In genomic region chr1:43351421-43352350, GRCh38 we compare ENCODE assay signal across 27 cellular contexts. TPM values are rescaled to one million over a fixed set of nuclear protein-coding genes. Genes with fewer than 3 reads are reported as not detected.
DNase-seq lines count a peak whose midpoint lies in the region; ATAC-seq and TF ChIP-seq lines count a peak whose summit lies in the region.
"Had no signal": no experiment of that assay in that cellular context is flagged by ENCODE, and none has a peak within 500 bp of the region (broad histone marks: within the 10 kb centered on the region; RNA-seq: fewer than 3 reads in every experiment).

No MANE protein-coding gene starts in this region.

- H2AFZ ChIP-seq in IMR-90 (replicated peaks; ENCODE audit: low read length, poor library complexity) (peak overlapping the region; percentile 19), trophoblast cell (ENCODE audit: insufficient read depth, low read length, poor library complexity) (no peak overlapping the region)
- H2AFZ ChIP-seq: GM23338, hepatocyte had no signal

- H3K4me1 Mint-ChIP-seq in CD4-positive, alpha-beta T cell (ENCODE audit: low read depth) = peaks cover 22% of the 10 kb centered on the region

- no peak for ATAC-seq in CD4-positive, alpha-beta T cell (ENCODE audit: poor library complexity)
- ATAC-seq in IMR-90 (ENCODE audit: low read depth) (no peak), HG03378 (IDR thresholded peaks at IDR 0.05; ENCODE audit: unreplicated experiment) (no peak)
- ATAC-seq: foreskin keratinocyte, GM23338 had no signal

- intact Hi-C loops in CD4-positive, alpha-beta T cell (cut with DNase I, micrococcal nuclease) = loop anchor here in 1 of 2 experiments (10.0 kb wide), 3 partner anchors 507 to 623 kb away; partner anchors contain the start of genes ATP6V0B, B4GALT2, C1orf50 and DPH2
- intact Hi-C loops in IMR-90 (cut with micrococcal nuclease) = no loop called here
- intact Hi-C loops in dorsolateral prefrontal cortex (cut with DNase I) = no loop called here

- no peak overlapping the region for H3K23ac ChIP-seq in IMR-90 (ENCODE audit: low read depth, low read length)
- no peak overlapping the region for H3K23ac ChIP-seq in trophoblast cell (ENCODE audit: low read length)

- no peaks in the 10 kb centered on the region for H3K27me3 ChIP-seq in CD4-positive, alpha-beta T cell (ENCODE audit: control insufficient read depth, insufficient read depth, low read length)
- H3K27me3 ChIP-seq in IMR-90 (ENCODE audit: control insufficient read depth, insufficient read depth, low read length) (0 out of 2 replicates have a peak, but pooled peaks cover 7% of the 10 kb centered on the region), dorsolateral prefrontal cortex (no peaks in the 10 kb centered on the region), trophoblast cell (ENCODE audit: insufficient read depth, low read length) (no peaks in the 10 kb centered on the region)
- H3K27me3 ChIP-seq: BLaER1 treated with 17β-estradiol and CSF1 and Interleukin-3, amounts not matched to agents 10 nM and 100 nM; colonic mucosa; foreskin keratinocyte; hepatocyte; transverse colon had no signal

- H3K4me2 ChIP-seq in IMR-90 (ENCODE audit: low read depth, low read length) (no peak overlapping the region), trophoblast cell (ENCODE audit: low read length) (no peak overlapping the region)
- H3K4me2 ChIP-seq: GM23338, hepatocyte had no signal

- H2BK120ac ChIP-seq in IMR-90 (ENCODE audit: low read depth, low read length) (peak overlapping the region; percentile 26; the same call in 1 of the 2 replicates), trophoblast cell (ENCODE audit: insufficient read depth, low read length, poor library complexity) (no peak overlapping the region)

- H2AK9ac ChIP-seq in IMR-90 (replicated peaks; ENCODE audit: low read depth, low read length, poor library complexity) = peak overlapping the region; percentile 15

- no peak for TF ChIP-seq POLR2A in IMR-90 (IDR thresholded peaks at IDR 0.05; ENCODE audit: low read depth, low read length)

- H2BK20ac ChIP-seq in IMR-90 (ENCODE audit: low read depth, low read length) = peak overlapping the region; percentile 39; the same call in 1 of the 2 replicates

- CTCF ChIA-PET in CD4-positive, alpha-beta T cell (lab: Charles Lee) = no interaction called here
- CTCF ChIA-PET in IMR-90 (lab: Yijun Ruan, JAX) = no interaction called here

- no peak overlapping the region for H3K14ac ChIP-seq in IMR-90 (replicated peaks; ENCODE audit: low read depth, low read length)
- H3K14ac ChIP-seq in trophoblast cell (ENCODE audit: low read length) = no peak overlapping the region

- no peaks in the 10 kb centered on the region for H3K36me3 Mint-ChIP-seq in CD4-positive, alpha-beta T cell (ENCODE audit: low read depth)

- in situ Hi-C loops in IMR-90 (cut with MboI; ENCODE audit: low sequenced_read_pairs) = loop anchor here (10.0 kb wide), 1 partner anchor 117 kb away; no protein-coding TSS in a partner anchor

- H4K12ac ChIP-seq in trophoblast cell (ENCODE audit: low read depth, low read length) = no peak overlapping the region

- dilution Hi-C loops in IMR-90 (cut with HindIII; ENCODE audit: low sequenced_read_pairs, unreplicated experiment) = no loop called here

- H3K9me1 ChIP-seq in IMR-90 (ENCODE audit: insufficient read depth, low read length) = peaks cover 13% of the 10 kb centered on the region

- DNase-seq in CD4-positive, alpha-beta T cell = no peak
- DNase-seq in IMR-90 (no peak), dorsolateral prefrontal cortex (no peak), trophoblast cell (no peak), NCI-H510A (lab: John Stamatoyannopoulos, UW) (no peak)
- no peak for DNase-seq in central memory CD4-positive, alpha-beta T cell
- DNase-seq: activated CD4-positive, alpha-beta T cell treated with anti-CD3 and anti-CD28 coated beads, Interleukin-2, amount 10 ng/mL, durations not matched to agents 7 days and 5 days; activated naive CD4-positive, alpha-beta T cell treated with anti-CD3 and anti-CD28 coated beads for 36 hours; amniotic stem cell; colonic mucosa; DMS 273 treated with DMSO at 0.1 percent for 48 hours; foreskin keratinocyte; Kasumi-1; NCI-H1436; NCI-H446 treated with DMSO at 0.1 percent for 48 hours; nucleus accumbens; OCI-M1; Right ventricle myocardium superior; transverse colon had no signal

- H3K79me1 ChIP-seq in IMR-90 (ENCODE audit: low read depth in 1 of 2, low read length in 2 of 2) (no peaks in the 10 kb centered on the region), trophoblast cell (ENCODE audit: low read length) (peaks cover 9% of the 10 kb centered on the region)

- no peak overlapping the region for H3K27ac ChIP-seq in CD4-positive, alpha-beta T cell (ENCODE audit: low read depth, low read length)
- H3K27ac ChIP-seq in IMR-90 (ENCODE audit: insufficient read depth, low read length) = no peak overlapping the region
- H3K27ac ChIP-seq in dorsolateral prefrontal cortex = peak overlapping the region in 42 of 59 donors; percentile 6 to 94 (median 51)
- no peak overlapping the region for H3K27ac ChIP-seq in trophoblast cell (ENCODE audit: low read depth, low read length)
- H3K27ac ChIP-seq: BLaER1 treated with 17β-estradiol and CSF1 and Interleukin-3, amounts not matched to agents 10 nM and 100 nM; colonic mucosa; foreskin keratinocyte; hepatocyte; WERI-Rb-1 had no signal

- peak overlapping the region; percentile 61 for H3K27ac Mint-ChIP-seq in CD4-positive, alpha-beta T cell
- H3K27ac Mint-ChIP-seq: GM23338; T-helper 2 cell treated with Interferon-gamma antibody and Interleukin-4, amounts not matched to agents 5 μg/mL and 100 μg/mL, for 36 hours had no signal

- TF ChIP-seq RAD21 in IMR-90 (IDR thresholded peaks at IDR 0.05; ENCODE audit: low read length) = no peak

- no peak overlapping the region for H3K56ac ChIP-seq in IMR-90 (ENCODE audit: extremely low read depth, insufficient read depth, low read length)

- H3K27me3 Mint-ChIP-seq in CD4-positive, alpha-beta T cell = no peaks in the 10 kb centered on the region
- H3K27me3 Mint-ChIP-seq: activated CD4-positive, alpha-beta T cell treated with anti-CD3 and anti-CD28 coated beads, Interleukin-2, amount 10 ng/mL, durations not matched to agents 7 days and 5 days had no signal

- H2BK12ac ChIP-seq in trophoblast cell (ENCODE audit: low read length) = peak overlapping the region; percentile 8

- no peaks in the 10 kb centered on the region for H3K9me3 Mint-ChIP-seq in CD4-positive, alpha-beta T cell
- H3K9me3 Mint-ChIP-seq: activated CD4-positive, alpha-beta T cell treated with anti-CD3 and anti-CD28 coated beads, Interleukin-2, amount 10 ng/mL, durations not matched to agents 7 days and 5 days; activated naive CD4-positive, alpha-beta T cell treated with anti-CD3 and anti-CD28 coated beads for 36 hours; GM23338; T-helper 2 cell treated with Interferon-gamma antibody and Interleukin-4, amounts not matched to agents 5 μg/mL and 100 μg/mL, for 36 hours had no signal

- 84% methylated on average over 2 of the region's 10 CpGs; no CpG with 5 or more reads in 1 of the 2 experiments for WGBS in IMR-90 (ENCODE audit: extremely low coverage in 2 of 2, insufficient read length in 1 of 2), 2 experiments
- no CpG with 5 or more reads among the region's 10 CpGs for WGBS in trophoblast cell (ENCODE audit: extremely low coverage, insufficient coverage, insufficient read length)

- no peaks in the 10 kb centered on the region for H3K9me3 ChIP-seq in CD4-positive, alpha-beta T cell (ENCODE audit: control insufficient read depth, low read length)
- no peaks in the 10 kb centered on the region for H3K9me3 ChIP-seq in IMR-90 (ENCODE audit: control insufficient read depth, insufficient read depth, low read length)
- no peaks in the 10 kb centered on the region for H3K9me3 ChIP-seq in trophoblast cell (ENCODE audit: insufficient read depth, low read depth, low read length)
- H3K9me3 ChIP-seq: BLaER1 treated with 17β-estradiol and CSF1 and Interleukin-3, amounts not matched to agents 10 nM and 100 nM; colonic mucosa; transverse colon had no signal

- POLR2A ChIA-PET in CD4-positive, alpha-beta T cell (lab: Charles Lee) = no interaction called here
- POLR2A ChIA-PET in IMR-90 (lab: Charles Lee; ENCODE audit: unreplicated experiment) = no interaction called here

- peak overlapping the region; percentile 72; the same call in 2 of the 3 replicates for H2BK15ac ChIP-seq in IMR-90 (ENCODE audit: low read depth, low read length)

- H3K4me1 ChIP-seq in IMR-90 (ENCODE audit: control insufficient read depth, insufficient read depth, low read length) = peaks cover 15% of the 10 kb centered on the region
- peaks cover 3 to 4% of the 10 kb centered on the region in 2 experiments for H3K4me1 ChIP-seq in trophoblast cell (ENCODE audit: control insufficient read depth in 1 of 2, insufficient read depth in 2 of 2, low read length in 2 of 2)
- H3K4me1 ChIP-seq: colonic mucosa, foreskin keratinocyte had no signal

- no peak overlapping the region for H2BK5ac ChIP-seq in IMR-90 (ENCODE audit: low read depth, low read length, poor library complexity, severe bottlenecking)
- H2BK5ac ChIP-seq in trophoblast cell (ENCODE audit: low read depth, low read length, poor library complexity) = no peak overlapping the region

- H3K18ac ChIP-seq in IMR-90 (ENCODE audit: low read depth, low read length) (no peak overlapping the region), trophoblast cell (ENCODE audit: low read length) (no peak overlapping the region)

- H4K8ac ChIP-seq in IMR-90 (ENCODE audit: low read depth in 2 of 2, low read length in 2 of 2) (no peak overlapping the region), trophoblast cell (ENCODE audit: low read depth, low read length) (no peak overlapping the region)

- no peak for TF ChIP-seq CTCF in CD4-positive, alpha-beta T cell (IDR thresholded peaks at IDR 0.05)
- no peak for TF ChIP-seq CTCF in IMR-90 (conservative IDR thresholded peaks at IDR 0.05; ENCODE audit: low read depth, low read length)
- TF ChIP-seq CTCF in dorsolateral prefrontal cortex (IDR thresholded peaks at IDR 0.05 in 54 of 56, conservative IDR thresholded peaks at IDR 0.05 in 2 of 56; ENCODE audit: low read depth in 1 of 56, partially characterized antibody in 56 of 56) = no peak

- H4K91ac ChIP-seq in IMR-90 (ENCODE audit: insufficient read depth, low read depth, low read length) = peak overlapping the region; percentile 62
- H4K91ac ChIP-seq in trophoblast cell (ENCODE audit: low read depth, low read length) = no peak overlapping the region

- H3K4me3 ChIP-seq in IMR-90 (ENCODE audit: insufficient read depth, low read depth, low read length) (no peak overlapping the region), dorsolateral prefrontal cortex (no peak overlapping the region), trophoblast cell (ENCODE audit: low read depth, low read length) (no peak overlapping the region)
- H3K4me3 ChIP-seq: BLaER1 treated with 17β-estradiol and CSF1 and Interleukin-3, amounts not matched to agents 10 nM and 100 nM; colonic mucosa; GM23338; hepatocyte; transverse colon had no signal

- H3K36me3 ChIP-seq in IMR-90 (ENCODE audit: control insufficient read depth, insufficient read depth, low read length) (no peaks in the 10 kb centered on the region), trophoblast cell (ENCODE audit: control insufficient read depth in 1 of 2, insufficient read depth in 2 of 2, low read length in 2 of 2) (no peaks in the 10 kb centered on the region)
- H3K36me3 ChIP-seq: BLaER1 treated with 17β-estradiol and CSF1 and Interleukin-3, amounts not matched to agents 10 nM and 100 nM; colonic mucosa; transverse colon; WERI-Rb-1 had no signal

- no peak overlapping the region for H4K5ac ChIP-seq in IMR-90 (ENCODE audit: low read depth, low read length)

- H3K9ac ChIP-seq in IMR-90 (ENCODE audit: low read depth, low read length) = no peak overlapping the region
- H3K9ac ChIP-seq in trophoblast cell (ENCODE audit: low read length) = no peak overlapping the region
- H3K9ac ChIP-seq: BLaER1 treated with 17β-estradiol and CSF1 and Interleukin-3, amounts not matched to agents 10 nM and 100 nM had no signal

- peaks cover 3% of the 10 kb centered on the region; the same call in 1 of the 2 replicates for H4K20me1 ChIP-seq in IMR-90 (ENCODE audit: insufficient read depth, low read length)
- H4K20me1 ChIP-seq: BLaER1 treated with 17β-estradiol and CSF1 and Interleukin-3, amounts not matched to agents 10 nM and 100 nM had no signal

- no peak overlapping the region for H3K4me3 Mint-ChIP-seq in CD4-positive, alpha-beta T cell
- H3K4me3 Mint-ChIP-seq: activated CD4-positive, alpha-beta T cell treated with anti-CD3 and anti-CD28 coated beads, Interleukin-2, amount 10 ng/mL, durations not matched to agents 7 days and 5 days; activated naive CD4-positive, alpha-beta T cell treated with anti-CD3 and anti-CD28 coated beads for 36 hours; GM23338; T-helper 2 cell treated with Interferon-gamma antibody and Interleukin-4, amounts not matched to agents 5 μg/mL and 100 μg/mL, for 36 hours had no signal

- H2AK5ac ChIP-seq in IMR-90 (ENCODE audit: low read depth, low read length) (peak overlapping the region; percentile 68), trophoblast cell (ENCODE audit: low read length) (no peak overlapping the region)

- H3K4ac ChIP-seq in IMR-90 (ENCODE audit: low read depth, low read length) (0 out of 2 replicates have a peak overlapping the region, but pooled peaks have one; percentile 51), trophoblast cell (ENCODE audit: low read depth, low read length) (no peak overlapping the region)

- no TSS peak for BruUV-seq in IMR-90 (replicated peaks; lab: Mats Ljungman, UMichigan)

- peaks cover 7% of the 10 kb centered on the region for H3K79me2 ChIP-seq in trophoblast cell (ENCODE audit: control insufficient read depth, insufficient read depth, low read length, poor library complexity)
- H3K79me2 ChIP-seq: hepatocyte had no signal

RNA-seq across cellular contexts. Expression of gene CDC20, which starts 7.1 kb away (rescaled TPM):
- total RNA-seq in CD4-positive, alpha-beta T cell = 1 to 10 TPM; 1.1 to 1.8 TPM
- total RNA-seq in IMR-90 (2012; rRNA removed) = 78.0 and 103 TPM in 2 replicates
- polyA plus RNA-seq in IMR-90 (2012; rRNA removed) = 107 and 115 TPM in 2 replicates
- polyA plus RNA-seq in IMR-90 (2012; cell fraction: cytosol; rRNA removed) = 75.5 and 90.0 TPM in 2 replicates
- polyA plus RNA-seq in IMR-90 (2012; cell fraction: nucleus; rRNA removed; ENCODE audit: low replicate concordance) = 26.3 and 75.6 TPM in 2 replicates
- 1 to 10 TPM in 73 of 120 experiments, under 1 TPM in 34, not detected in 13; 0.32 to 6.8 (median 1.5) TPM for total RNA-seq in dorsolateral prefrontal cortex
- 66.6 and 71.8 TPM in 2 replicates for polyA plus RNA-seq in trophoblast cell (2013)

RNA-seq across cellular contexts. Expression of gene MPL, which starts 14.1 kb away (rescaled TPM):
- total RNA-seq in CD4-positive, alpha-beta T cell = not detected
- total RNA-seq in IMR-90 (2012; rRNA removed) (not detected in 2 replicates), dorsolateral prefrontal cortex (1 to 10 TPM in 57 of 120 experiments, under 1 TPM in 47, not detected in 16; 0.23 to 3.6 (median 1.1) TPM)
- polyA plus RNA-seq in IMR-90 (2012; rRNA removed) = 0.12 TPM in 1 of 2 replicates, not detected in the other
- polyA plus RNA-seq in IMR-90 (2012; cell fraction: cytosol; rRNA removed) = 0.02 TPM in 1 of 2 replicates, not detected in the other
- not detected in 2 replicates for polyA plus RNA-seq in IMR-90 (2012; cell fraction: nucleus; rRNA removed; ENCODE audit: low replicate concordance)
- 0.04 and 0.08 TPM in 2 replicates for polyA plus RNA-seq in trophoblast cell (2013)
- total RNA-seq: activated CD4-positive, alpha-beta T cell treated with anti-CD3 and anti-CD28 coated beads, Interleukin-2, amount 10 ng/mL, durations not matched to agents 7 days and 5 days; activated naive CD4-positive, alpha-beta T cell treated with anti-CD3 and anti-CD28 coated beads for 36 hours; foreskin keratinocyte; G401; GM23338; hepatocyte had no signal
- polyA plus RNA-seq: AG04450, foreskin keratinocyte, GM23338 had no signal

RNA-seq across cellular contexts. Expression of gene ELOVL1, which starts 16.1 kb away (rescaled TPM):
- total RNA-seq in CD4-positive, alpha-beta T cell = 10 to 100 TPM; 28.7 to 31.2 TPM
- total RNA-seq in IMR-90 (2012; rRNA removed) (66.4 and 88.9 TPM in 2 replicates), dorsolateral prefrontal cortex (100 to 1,000 TPM in 29 of 120 experiments, 10 to 100 TPM in 91; 27.1 to 291 (median 70.1) TPM)
- polyA plus RNA-seq in IMR-90 (2012; rRNA removed) = 203 and 211 TPM in 2 replicates
- polyA plus RNA-seq in IMR-90 (2012; cell fraction: cytosol; rRNA removed) = 94.1 and 171 TPM in 2 replicates
- 140 and 158 TPM in 2 replicates for polyA plus RNA-seq in IMR-90 (2012; cell fraction: nucleus; rRNA removed; ENCODE audit: low replicate concordance)
- polyA plus RNA-seq in trophoblast cell (2013) = 85.2 and 91.6 TPM in 2 replicates

RNA-seq across cellular contexts. Expression of gene MED8, which starts 37.9 kb away (rescaled TPM):
- total RNA-seq in CD4-positive, alpha-beta T cell = 10 to 100 TPM; 14.8 to 17.6 TPM
- total RNA-seq in IMR-90 (2012; rRNA removed) (114 and 120 TPM in 2 replicates), dorsolateral prefrontal cortex (10 to 100 TPM; 24.8 to 43.7 (median 34.9) TPM)
- 53.7 and 61.1 TPM in 2 replicates for polyA plus RNA-seq in IMR-90 (2012; rRNA removed)
- polyA plus RNA-seq in IMR-90 (2012; cell fraction: cytosol; rRNA removed) = 35.0 and 38.5 TPM in 2 replicates
- polyA plus RNA-seq in IMR-90 (2012; cell fraction: nucleus; rRNA removed; ENCODE audit: low replicate concordance) = 37.4 and 89.5 TPM in 2 replicates
- 41.5 and 42.1 TPM in 2 replicates for polyA plus RNA-seq in trophoblast cell (2013)

RNA-seq across cellular contexts. Expression of gene SZT2, which starts 38.0 kb away (rescaled TPM):
- total RNA-seq in CD4-positive, alpha-beta T cell = 10 to 100 TPM; 69.7 to 72.5 TPM
- total RNA-seq in IMR-90 (2012; rRNA removed) = 9.5 and 9.7 TPM in 2 replicates
- polyA plus RNA-seq in IMR-90 (2012; rRNA removed) = 14.3 and 15.7 TPM in 2 replicates
- 5.1 and 7.2 TPM in 2 replicates for polyA plus RNA-seq in IMR-90 (2012; cell fraction: cytosol; rRNA removed)
- 42.3 and 80.6 TPM in 2 replicates for polyA plus RNA-seq in IMR-90 (2012; cell fraction: nucleus; rRNA removed; ENCODE audit: low replicate concordance)
- 100 to 1,000 TPM in 19 of 120 experiments, 10 to 100 TPM in 101; 48.6 to 133 (median 84.0) TPM for total RNA-seq in dorsolateral prefrontal cortex
- polyA plus RNA-seq in trophoblast cell (2013) = 8.0 and 9.5 TPM in 2 replicates

Comparison
In these comparisons a context has a peak if more than half of its experiments do, and no peak if none do; other contexts are left out.
1. H3K27ac ChIP-seq: peak in dorsolateral prefrontal cortex (42 of 59); none in CD4-positive, alpha-beta T cell (single experiment), IMR-90 (single experiment) and trophoblast cell (single experiment).
2. RNA of gene CDC20, which starts 7.1 kb away (total RNA-seq): 78.0 to 103 TPM in IMR-90; 1.1 to 1.8 TPM in CD4-positive, alpha-beta T cell and 0.32 to 6.8 TPM in dorsolateral prefrontal cortex; every median in the first group is over 10 times any median in the second.